In genomic region chr20:33337531-33338165, GRCh38 we compare ENCODE assay signal across 2 cellular contexts.
TF ChIP-seq lines count a peak whose summit lies in the region.

No MANE protein-coding gene starts in this region.

TF ChIP-seq in HepG2, 621 proteins besides CTCF, POLR2A, EP300 and RAD21:
- TF ChIP-seq NFIB (CRISPR knock-in tag; IDR thresholded peaks at IDR 0.05; ENCODE audit: borderline replicate concordance) (no peak), GATAD2A (CRISPR knock-in tag; IDR thresholded peaks at IDR 0.05) (no peak), ZNF510 (CRISPR knock-in tag; IDR thresholded peaks at IDR 0.05; ENCODE audit: low read depth) (0 out of 2 replicates have a peak, but pooled peaks have one; percentile 47), FOXO1 (CRISPR knock-in tag; IDR thresholded peaks at IDR 0.05) (0 out of 2 replicates have a peak, but pooled peaks have one; percentile 4), CBX2 (IDR thresholded peaks at IDR 0.05; ENCODE audit: low read depth, low read length) (no peak), CBX2 (CRISPR knock-in tag; IDR thresholded peaks at IDR 0.05; ENCODE audit: low read depth) (no peak), ETV5 (CRISPR knock-in tag; IDR thresholded peaks at IDR 0.05; ENCODE audit: borderline replicate concordance) (no peak), TBX2 (CRISPR knock-in tag; IDR thresholded peaks at IDR 0.05; ENCODE audit: borderline replicate concordance) (0 out of 2 replicates have a peak, but pooled peaks have one; percentile 34), FIP1L1 (IDR thresholded peaks at IDR 0.05; ENCODE audit: borderline replicate concordance, insufficient read depth, low read depth, low read length) (no peak), HOXA5 (CRISPR knock-in tag; IDR thresholded peaks at IDR 0.05) (no peak), ZNF350 (CRISPR knock-in tag; IDR thresholded peaks at IDR 0.05; ENCODE audit: borderline replicate concordance, low read depth) (peak; percentile 37; the same call in 1 of the 2 replicates), HCFC1 (IDR thresholded peaks at IDR 0.05; ENCODE audit: low read depth, low read length) (no peak), SALL2 (CRISPR knock-in tag; IDR thresholded peaks at IDR 0.05) (no peak), ZSCAN20 (CRISPR knock-in tag; IDR thresholded peaks at IDR 0.05; ENCODE audit: borderline replicate concordance) (no peak), TEAD3 (CRISPR knock-in tag; optimal IDR thresholded peaks at IDR 0.05; ENCODE audit: borderline replicate concordance) (no peak), ASH2L (IDR thresholded peaks at IDR 0.05; ENCODE audit: insufficient read length, low read depth, low read length) (no peak), RFX5 (IDR thresholded peaks at IDR 0.05; ENCODE audit: low read depth, low read length) (no peak), HNRNPUL1 (IDR thresholded peaks at IDR 0.05; ENCODE audit: low read depth, low read length) (no peak)

TF ChIP-seq in GM23338, 12 proteins besides CTCF, POLR2A, EP300 and RAD21:
- TF ChIP-seq ZNF331 (CRISPR knock-in tag; IDR thresholded peaks at IDR 0.05; ENCODE audit: low read depth) (no peak), ZNF114 (CRISPR knock-in tag; IDR thresholded peaks at IDR 0.05) (no peak), NANOG (IDR thresholded peaks at IDR 0.05; ENCODE audit: borderline replicate concordance) (no peak), EZH2 (IDR thresholded peaks at IDR 0.05; ENCODE audit: low read depth, unreplicated experiment) (no peak), ZNF462 (CRISPR knock-in tag; IDR thresholded peaks at IDR 0.05) (no peak), REST (IDR thresholded peaks at IDR 0.05; ENCODE audit: unreplicated experiment) (no peak), CREB1 (CRISPR knock-in tag; IDR thresholded peaks at IDR 0.05; ENCODE audit: low read depth) (no peak), JUNB (IDR thresholded peaks at IDR 0.05; ENCODE audit: unreplicated experiment) (no peak), POLR2AphosphoS5 (IDR thresholded peaks at IDR 0.05; ENCODE audit: low read depth) (no peak), ETS1 (IDR thresholded peaks at IDR 0.05) (no peak), EZH2phosphoT487 (IDR thresholded peaks at IDR 0.05; ENCODE audit: unreplicated experiment) (no peak), STAT1 (IDR thresholded peaks at IDR 0.05; ENCODE audit: unreplicated experiment) (no peak)
